Comparison of ENCODE assay signal across 8 cellular contexts in the genomic region with DNA sequence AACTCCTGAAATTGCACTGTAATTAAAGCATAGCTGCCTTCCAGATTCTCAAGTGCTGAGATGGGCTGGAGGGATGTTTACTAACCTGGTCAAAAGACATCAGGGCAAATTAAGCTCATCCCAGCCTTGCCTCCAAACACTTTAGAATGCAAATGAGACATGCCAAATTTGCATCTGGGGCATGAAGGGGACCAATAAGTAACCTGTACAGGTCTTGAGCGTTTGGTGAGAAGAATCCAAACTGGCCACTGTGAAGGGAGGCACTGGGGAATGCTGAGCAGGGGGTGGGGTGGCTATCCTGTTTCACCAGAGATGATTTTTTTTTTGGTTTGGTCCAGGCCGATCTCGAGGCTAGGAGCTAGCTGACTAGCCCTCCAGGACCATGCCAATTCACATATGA. TPM values are rescaled to one million over a fixed set of nuclear protein-coding genes. Genes with fewer than 3 reads are reported as not detected.
DNase-seq lines count a peak whose midpoint lies in the region; ATAC-seq and FAIRE-seq lines count a peak whose summit lies in the region.

No MANE protein-coding gene starts in this region.

- whole genome bisulfite sequencing in small intestine, 3 donors = 10 to 25% (median 15%) methylated on average over 3 of the region's 3 CpGs

- ATAC-seq in GM19452 (IDR thresholded peaks at IDR 0.05; ENCODE audit: unreplicated experiment) = peak; percentile 33
- ATAC-seq in HG03460 (IDR thresholded peaks at IDR 0.05; ENCODE audit: unreplicated experiment) = peak; percentile 43
- ATAC-seq in stimulated activated effector memory CD8-positive, alpha-beta T cell treated with anti-CD3 and anti-CD28 coated beads, Interleukin-12 subunit alpha, Interleukin-12 subunit beta, amount 100 ng/mL, for 72 hours = no peak

- no peaks in the 10 kb centered on the region for H3K9me3 ChIP-seq in small intestine (ENCODE audit: control insufficient read depth, low read depth)

- H3K4me3 Mint-ChIP-seq in stimulated activated effector memory CD8-positive, alpha-beta T cell treated with anti-CD3 and anti-CD28 coated beads, Interleukin-12 subunit alpha, Interleukin-12 subunit beta, amount 100 ng/mL, for 72 hours = peak overlapping the region; percentile 46

- no peaks in the 10 kb centered on the region for H3K27me3 ChIP-seq in small intestine (ENCODE audit: control insufficient read depth in 2 of 2, insufficient read depth in 2 of 2, low read length in 2 of 2)

- no peak for FAIRE-seq in small intestine (lab: Jason Lieb, UNC)

- H3K27ac Mint-ChIP-seq in stimulated activated effector memory CD8-positive, alpha-beta T cell treated with anti-CD3 and anti-CD28 coated beads, Interleukin-12 subunit alpha, Interleukin-12 subunit beta, amount 100 ng/mL, for 72 hours = peak overlapping the region; percentile 29

- no peak overlapping the region for H3K4me3 ChIP-seq in small intestine (ENCODE audit: low read depth in 1 of 2, low read length in 2 of 2)

- peak overlapping the region; percentile 95 for H3K27ac ChIP-seq in caudate nucleus (ENCODE audit: low read depth, low read length)
- H3K27ac ChIP-seq in small intestine (ENCODE audit: low read depth in 1 of 2, low read length in 1 of 2) = peak overlapping the region in 1 of 2 donors; percentile 77

- H3K4me1 Mint-ChIP-seq in stimulated activated effector memory CD8-positive, alpha-beta T cell treated with anti-CD3 and anti-CD28 coated beads, Interleukin-12 subunit alpha, Interleukin-12 subunit beta, amount 100 ng/mL, for 72 hours = peaks cover 20% of the 10 kb centered on the region

- no peaks in the 10 kb centered on the region for H3K9me3 Mint-ChIP-seq in stimulated activated effector memory CD8-positive, alpha-beta T cell treated with anti-CD3 and anti-CD28 coated beads, Interleukin-12 subunit alpha, Interleukin-12 subunit beta, amount 100 ng/mL, for 72 hours

- H3K36me3 ChIP-seq in small intestine (ENCODE audit: control insufficient read depth in 2 of 2, insufficient read depth in 2 of 2, low read length in 2 of 2) = no peaks in the 10 kb centered on the region

- H3K4me1 ChIP-seq in small intestine (ENCODE audit: control insufficient read depth in 2 of 2, insufficient read depth in 1 of 2, low read depth in 1 of 2, low read length in 1 of 2) = peaks cover 3 to 6% of the 10 kb centered on the region in 2 donors

- H3K36me3 Mint-ChIP-seq in stimulated activated effector memory CD8-positive, alpha-beta T cell treated with anti-CD3 and anti-CD28 coated beads, Interleukin-12 subunit alpha, Interleukin-12 subunit beta, amount 100 ng/mL, for 72 hours = no peaks in the 10 kb centered on the region

- peak; percentile 70 for DNase-seq in DMS79 (lab: John Stamatoyannopoulos, UW)
- DNase-seq in caudate nucleus (lab: John Stamatoyannopoulos, UW) = no peak
- no peak for DNase-seq in stimulated activated effector memory CD8-positive, alpha-beta T cell treated with anti-CD3 and anti-CD28 coated beads, Interleukin-12 subunit alpha, Interleukin-12 subunit beta, amount 100 ng/mL, for 72 hours (ENCODE audit: low spot score in 2 of 2)
- DNase-seq in ecto neural progenitor cell (ENCODE audit: low spot score) = no peak
- DNase-seq in small intestine = no peak
- DNase-seq in dermis blood vessel endothelial cell = no peak

RNA-seq across cellular contexts. Expression of a gene that starts 38.3 kb away (rescaled TPM):
- polyA plus RNA-seq in small intestine = 10 to 100 TPM in 1 of 3 donors, 1 to 10 TPM in 2; 2.7 to 20.5 (median 7.6) TPM
- 5.3 and 8.9 TPM in 2 replicates for total RNA-seq in dermis blood vessel endothelial cell
